25 cellular contexts compared by ENCODE assay signal in the genomic region with DNA sequence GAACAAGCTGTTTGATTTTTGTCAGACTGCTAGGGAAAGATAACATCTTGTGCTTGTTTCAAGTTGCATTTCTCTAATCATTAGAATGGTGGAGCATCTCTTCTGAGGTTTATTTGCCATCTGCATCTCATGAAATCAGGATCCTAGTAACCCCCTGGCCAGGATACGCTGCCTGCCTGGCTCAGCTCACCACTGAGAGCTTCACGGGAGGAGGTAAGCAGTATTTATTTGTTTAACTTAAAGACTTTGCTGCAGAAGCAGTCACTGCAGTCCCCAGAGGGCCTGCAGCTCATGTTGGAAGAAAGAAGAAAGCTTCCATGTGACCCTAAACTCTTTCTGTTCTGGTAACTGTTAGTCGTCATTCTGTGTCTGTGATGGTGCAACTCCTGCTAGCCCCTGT.
DNase-seq lines count a peak whose midpoint lies in the region; ATAC-seq, FAIRE-seq and TF ChIP-seq lines count a peak whose summit lies in the region.
"Had no signal": no experiment of that assay in that cellular context is flagged by ENCODE, and none has a peak within 500 bp of the region (broad histone marks: within the 10 kb centered on the region; RNA-seq: fewer than 3 reads in every experiment).

No MANE protein-coding gene starts in this region.

- no peak overlapping the region for H3K4me3 ChIP-seq in kidney (ENCODE audit: low read length in 2 of 2)
- H3K4me3 ChIP-seq: GM12878, GM23248, MG63 had no signal

- peaks cover 22% of the 10 kb centered on the region for H3K4me1 Mint-ChIP-seq in brain
- H3K4me1 Mint-ChIP-seq in osteocyte (ENCODE audit: unreplicated experiment): no peaks in the 10 kb centered on the region
- H3K4me1 Mint-ChIP-seq: B cell had no signal

- H3K4me3 Mint-ChIP-seq in brain (no peak overlapping the region), osteocyte (ENCODE audit: unreplicated experiment) (no peak overlapping the region)
- H3K4me3 Mint-ChIP-seq: B cell; CD4-positive, alpha-beta T cell had no signal

- intact Hi-C loops in kidney (cut with DNase I): no loop called here

- TF ChIP-seq CTCF in brain (conservative IDR thresholded peaks at IDR 0.05): no peak
- TF ChIP-seq CTCF in osteocyte (IDR thresholded peaks at IDR 0.05): no peak
- TF ChIP-seq CTCF in kidney (IDR thresholded peaks at IDR 0.05; ENCODE audit: borderline replicate concordance, extremely low read depth, insufficient read depth): no peak

- FAIRE-seq in kidney (lab: Jason Lieb, UNC): no peak
- FAIRE-seq: GM12878 had no signal

- peaks cover 23 to 37% of the 10 kb centered on the region in 2 donors for H3K4me1 ChIP-seq in kidney (ENCODE audit: control insufficient read depth in 1 of 2, insufficient read depth in 1 of 2, low read depth in 1 of 2, low read length in 2 of 2)

- H3K27me3 Mint-ChIP-seq in brain (peaks cover 16% of the 10 kb centered on the region), osteocyte (ENCODE audit: unreplicated experiment) (peaks cover 22% of the 10 kb centered on the region)

- no peaks in the 10 kb centered on the region for H3K36me3 ChIP-seq in kidney (ENCODE audit: control insufficient read depth in 1 of 2, insufficient read depth in 2 of 2, low read length in 2 of 2)
- H3K36me3 ChIP-seq: MG63 had no signal

- DNase-seq in NCI-H146 (lab: John Stamatoyannopoulos, UW) (peak; percentile 60), NCI-H146 treated with DMSO at 0.1 percent for 48 hours (lab: John Stamatoyannopoulos, UW; ENCODE audit: unreplicated experiment) (no peak), DMS 273 treated with DMSO at 0.1 percent for 48 hours (lab: John Stamatoyannopoulos, UW) (peak; percentile 25), osteocyte (ENCODE audit: extremely low spot score, unreplicated experiment) (peak; percentile 42), SW480 (ENCODE audit: low spot score) (no peak), kidney (no peak)
- DNase-seq: CD4-positive, alpha-beta T cell; DMS53; EL; GM23248; HCEC 1CT; Kasumi-1; MG63; NCI-H1048; NCI-H1694 treated with DMSO at 0.1 percent for 48 hours; NCI-H446 treated with DMSO at 0.1 percent for 48 hours; NCI-H82; PC-3; RPMI8226; SHP77 treated with DMSO at 0.1 percent for 48 hours had no signal

- H3K9me3 Mint-ChIP-seq in brain (peaks cover 0 to 11% (median 8%) of the 10 kb centered on the region in 5 experiments), osteocyte (ENCODE audit: unreplicated experiment) (no peaks in the 10 kb centered on the region)

- no peak for ATAC-seq in GM21576 (IDR thresholded peaks at IDR 0.05; ENCODE audit: unreplicated experiment)
- ATAC-seq: GM12878, PC-3, SK-N-SH treated with all-trans-retinoic acid at 6 μM for 48 hours had no signal

- H3K9ac ChIP-seq in kidney (ENCODE audit: low read length in 2 of 2): peak overlapping the region in 1 of 2 donors; percentile 7
- H3K9ac ChIP-seq: GM23248 had no signal

- H3K27ac ChIP-seq in kidney (ENCODE audit: low read depth in 2 of 2, low read length in 2 of 2): peak overlapping the region in 1 of 2 donors; percentile 38
- H3K27ac ChIP-seq: GM23248 had no signal

- H3K36me3 Mint-ChIP-seq in brain (no peaks in the 10 kb centered on the region), osteocyte (ENCODE audit: unreplicated experiment) (no peaks in the 10 kb centered on the region)

- no peaks in the 10 kb centered on the region for H3K9me3 ChIP-seq in kidney (ENCODE audit: control insufficient read depth in 1 of 2, low read length in 2 of 2)

- peak overlapping the region in 3 of 5 experiments; percentile 27 to 87 (median 52) for H3K27ac Mint-ChIP-seq in brain
- H3K27ac Mint-ChIP-seq in osteocyte (ENCODE audit: unreplicated experiment): no peak overlapping the region
- H3K27ac Mint-ChIP-seq: B cell; CD4-positive, alpha-beta T cell had no signal

Comparison
In these comparisons a context has a peak if more than half of its experiments do, and no peak if none do; other contexts are left out.
1. DNase-seq: peak in NCI-H146 (single experiment), DMS 273 treated with DMSO at 0.1 percent for 48 hours (single experiment) and osteocyte (single experiment); none in NCI-H146 treated with DMSO at 0.1 percent for 48 hours (single experiment), SW480 (single experiment) and kidney (single experiment).